In genomic region chr11:65975771-65976170, GRCh38 we compare ENCODE assay signal across 30 cellular contexts. TPM values are rescaled to one million over a fixed set of nuclear protein-coding genes. Genes with fewer than 3 reads are reported as not detected.
DNase-seq lines count a peak whose midpoint lies in the region; ATAC-seq and TF ChIP-seq lines count a peak whose summit lies in the region.
"Had no signal": no experiment of that assay in that cellular context is flagged by ENCODE, and none has a peak within 500 bp of the region (broad histone marks: within the 10 kb centered on the region; RNA-seq: fewer than 3 reads in every experiment).

No MANE protein-coding gene starts in this region.

- BruUV-seq in Calu3 (replicated peaks; lab: Mats Ljungman, UMichigan): no TSS peak

- H3K4me1 Mint-ChIP-seq in CD4-positive, alpha-beta T cell (ENCODE audit: low read depth): no peaks in the 10 kb centered on the region
- H3K4me1 Mint-ChIP-seq in Calu3 (ENCODE audit: low read depth, unreplicated experiment) (peaks cover 8% of the 10 kb centered on the region), immature natural killer cell (peaks cover 22 to 33% of the 10 kb centered on the region in 2 donors)
- H3K4me1 Mint-ChIP-seq in activated T-helper 17 cell treated with anti-CD3 and anti-CD28 coated beads, Interleukin-2, amount 50 U/mL, for 72 hours: peaks cover 4% of the 10 kb centered on the region

- no peaks in the 10 kb centered on the region for H3K27me3 Mint-ChIP-seq in CD4-positive, alpha-beta T cell
- H3K27me3 Mint-ChIP-seq in Calu3 (ENCODE audit: unreplicated experiment) (no peaks in the 10 kb centered on the region), immature natural killer cell (ENCODE audit: low read depth in 3 of 3) (peaks cover 2 to 10% (median 3%) of the 10 kb centered on the region in 3 donors)
- no peaks in the 10 kb centered on the region for H3K27me3 Mint-ChIP-seq in activated T-helper 17 cell treated with anti-CD3 and anti-CD28 coated beads, Interleukin-2, amount 50 U/mL, for 72 hours
- H3K27me3 Mint-ChIP-seq: stimulated activated naive CD8-positive, alpha-beta T cell treated with anti-CD3 and anti-CD28 coated beads, Interleukin-15, amount 100 ng/mL, for 72 hours had no signal

- intact Hi-C loops in CD4-positive, alpha-beta T cell (cut with DNase I, micrococcal nuclease): no loop called here
- intact Hi-C loops in Calu3 (cut with micrococcal nuclease; ENCODE audit: unreplicated experiment): no loop called here

- no peak for TF ChIP-seq CTCF in CD4-positive, alpha-beta T cell (IDR thresholded peaks at IDR 0.05)
- TF ChIP-seq CTCF in Calu3 (IDR thresholded peaks at IDR 0.05; ENCODE audit: unreplicated experiment): no peak
- TF ChIP-seq CTCF in GM20000 (IDR thresholded peaks at IDR 0.05; ENCODE audit: extremely low read depth, missing control alignments): no peak

- H3K27ac Mint-ChIP-seq in CD4-positive, alpha-beta T cell: peak overlapping the region; percentile 49
- peak overlapping the region; percentile 30 for H3K27ac Mint-ChIP-seq in Calu3 (ENCODE audit: unreplicated experiment)
- peak overlapping the region; percentile 22 for H3K27ac Mint-ChIP-seq in activated T-helper 17 cell treated with anti-CD3 and anti-CD28 coated beads, Interleukin-2, amount 50 U/mL, for 72 hours
- H3K27ac Mint-ChIP-seq in immature natural killer cell: peak overlapping the region in 4 of 6 donors; percentile 33 to 61 (median 52)
- H3K27ac Mint-ChIP-seq: HFFc6; neural progenitor cell; stimulated activated naive CD8-positive, alpha-beta T cell treated with anti-CD3 and anti-CD28 coated beads, Interleukin-15, amount 100 ng/mL, for 72 hours; T-helper 2 cell treated with Interferon-gamma antibody and Interleukin-4, amounts not matched to agents 5 μg/mL and 100 μg/mL, for 36 hours had no signal

- no peaks in the 10 kb centered on the region for H3K27me3 ChIP-seq in CD4-positive, alpha-beta T cell (ENCODE audit: control insufficient read depth, insufficient read depth, low read length)
- H3K27me3 ChIP-seq: neural progenitor cell, tibial artery had no signal

- peaks cover 69% of the 10 kb centered on the region for H3K36me3 Mint-ChIP-seq in CD4-positive, alpha-beta T cell (ENCODE audit: low read depth)
- H3K36me3 Mint-ChIP-seq in Calu3 (ENCODE audit: insufficient read depth, unreplicated experiment) (peaks cover 56% of the 10 kb centered on the region), immature natural killer cell (peaks cover 13 to 29% (median 14%) of the 10 kb centered on the region in 3 donors)
- H3K36me3 Mint-ChIP-seq in activated T-helper 17 cell treated with anti-CD3 and anti-CD28 coated beads, Interleukin-2, amount 50 U/mL, for 72 hours (ENCODE audit: low read depth): peaks cover 71% of the 10 kb centered on the region

- no peak for DNase-seq in CD4-positive, alpha-beta T cell
- DNase-seq in Calu3: no peak
- no peak for DNase-seq in immature natural killer cell
- no peak for DNase-seq in NCI-H226
- no peak for DNase-seq in NCI-H446 treated with DMSO at 0.1 percent for 48 hours (lab: John Stamatoyannopoulos, UW)
- no peak for DNase-seq in GM20000 (ENCODE audit: low spot score)
- DNase-seq: activated CD4-positive, alpha-beta T cell treated with anti-CD3 and anti-CD28 coated beads for 48 hours; activated CD8-positive, alpha-beta memory T cell treated with anti-CD3 and anti-CD28 coated beads, Interleukin-2, amount 50 U/mL, for 4 hours; amniotic stem cell; cortex of kidney; HFFc6; lower lobe of right lung; NCI-H1694; NCI-H2171; NCI-H526; stimulated activated CD4-positive, alpha-beta T cell treated with anti-CD3 and anti-CD28 coated beads, Interleukin-4, amount 100 ng/mL, for 4 hours; stimulated activated naive CD8-positive, alpha-beta T cell treated with anti-CD3 and anti-CD28 coated beads, Interleukin-15, amount 100 ng/mL, for 72 hours; tibial artery had no signal

- POLR2A ChIA-PET in CD4-positive, alpha-beta T cell (lab: Charles Lee): no interaction called here

- CTCF ChIA-PET in CD4-positive, alpha-beta T cell (lab: Charles Lee): no interaction called here
- CTCF ChIA-PET in Calu3 (lab: Charles Lee): interaction anchor here (1.9 kb wide), 1 partner anchor 85 kb away, joined by 4 read pairs; the partner anchor contains the start of gene CCDC85B

- peak overlapping the region; percentile 3 for H3K4me3 Mint-ChIP-seq in CD4-positive, alpha-beta T cell
- no peak overlapping the region for H3K4me3 Mint-ChIP-seq in Calu3 (ENCODE audit: low read depth, unreplicated experiment)
- no peak overlapping the region for H3K4me3 Mint-ChIP-seq in activated T-helper 17 cell treated with anti-CD3 and anti-CD28 coated beads, Interleukin-2, amount 50 U/mL, for 72 hours
- H3K4me3 Mint-ChIP-seq in immature natural killer cell: peak overlapping the region in 2 of 5 donors; percentile 21 to 42
- H3K4me3 Mint-ChIP-seq: HFFc6; neural progenitor cell; stimulated activated naive CD8-positive, alpha-beta T cell treated with anti-CD3 and anti-CD28 coated beads, Interleukin-15, amount 100 ng/mL, for 72 hours; T-helper 2 cell treated with Interferon-gamma antibody and Interleukin-4, amounts not matched to agents 5 μg/mL and 100 μg/mL, for 36 hours had no signal

- H3K27ac ChIP-seq in CD4-positive, alpha-beta T cell (ENCODE audit: low read depth, low read length): no peak overlapping the region
- H3K27ac ChIP-seq: C4-2B, lower lobe of right lung, neural progenitor cell, tibial artery had no signal

- no peaks in the 10 kb centered on the region for H3K9me3 ChIP-seq in CD4-positive, alpha-beta T cell (ENCODE audit: control insufficient read depth, low read length)
- H3K9me3 ChIP-seq: lower lobe of right lung, tibial artery had no signal

- no peak for ATAC-seq in CD4-positive, alpha-beta T cell (ENCODE audit: poor library complexity)
- ATAC-seq in activated T-helper 17 cell treated with anti-CD3 and anti-CD28 coated beads, Interleukin-2, amount 50 U/mL, for 72 hours (replicated peaks): no peak
- ATAC-seq: stimulated activated naive CD8-positive, alpha-beta T cell treated with anti-CD3 and anti-CD28 coated beads, Interleukin-15, amount 100 ng/mL, for 72 hours had no signal

- no peaks in the 10 kb centered on the region for H3K9me3 Mint-ChIP-seq in CD4-positive, alpha-beta T cell
- H3K9me3 Mint-ChIP-seq in Calu3 (ENCODE audit: low read depth, unreplicated experiment) (no peaks in the 10 kb centered on the region), immature natural killer cell (no peaks in the 10 kb centered on the region)
- no peaks in the 10 kb centered on the region for H3K9me3 Mint-ChIP-seq in activated T-helper 17 cell treated with anti-CD3 and anti-CD28 coated beads, Interleukin-2, amount 50 U/mL, for 72 hours
- H3K9me3 Mint-ChIP-seq: HFFc6; neural progenitor cell; stimulated activated naive CD8-positive, alpha-beta T cell treated with anti-CD3 and anti-CD28 coated beads, Interleukin-15, amount 100 ng/mL, for 72 hours; T-helper 2 cell treated with Interferon-gamma antibody and Interleukin-4, amounts not matched to agents 5 μg/mL and 100 μg/mL, for 36 hours had no signal

RNA-seq across cellular contexts. Expression of gene SART1, which starts 14.2 kb away (rescaled TPM):
- total RNA-seq in CD4-positive, alpha-beta T cell: 10 to 100 TPM; 78.6 to 80.2 TPM
- total RNA-seq in Calu3 (2022): 47.2 and 48.3 TPM in 2 replicates
- total RNA-seq in activated T-helper 17 cell treated with anti-CD3 and anti-CD28 coated beads, Interleukin-2, amount 50 U/mL, for 72 hours: 10 to 100 TPM; 44.7 to 51.3 TPM
- 10 to 100 TPM in 2 of 3 donors, 1 to 10 TPM in 1; 7.5 to 53.0 (median 16.1) TPM for polyA plus RNA-seq in immature natural killer cell

RNA-seq across cellular contexts. Expression of gene EIF1AD, which starts 26.2 kb away (rescaled TPM):
- total RNA-seq in CD4-positive, alpha-beta T cell: 10 to 100 TPM; 88.2 to 94.1 TPM
- 55.1 and 61.1 TPM in 2 replicates for total RNA-seq in Calu3 (2022)
- 10 to 100 TPM; 47.6 to 66.3 TPM for total RNA-seq in activated T-helper 17 cell treated with anti-CD3 and anti-CD28 coated beads, Interleukin-2, amount 50 U/mL, for 72 hours
- polyA plus RNA-seq in immature natural killer cell: 10 to 100 TPM; 14.0 to 26.0 (median 21.0) TPM

RNA-seq across cellular contexts. Expression of gene BANF1, which starts 26.5 kb away (rescaled TPM):
- total RNA-seq in CD4-positive, alpha-beta T cell: 10 to 100 TPM; 21.3 to 22.3 TPM
- 248 and 266 TPM in 2 replicates for total RNA-seq in Calu3 (2022)
- 100 to 1,000 TPM; 158 to 245 TPM for total RNA-seq in activated T-helper 17 cell treated with anti-CD3 and anti-CD28 coated beads, Interleukin-2, amount 50 U/mL, for 72 hours
- polyA plus RNA-seq in immature natural killer cell: 100 to 1,000 TPM; 212 to 366 (median 295) TPM

RNA-seq across cellular contexts. Expression of gene TSGA10IP, which starts 30.5 kb away (rescaled TPM):
- not detected for total RNA-seq in CD4-positive, alpha-beta T cell
- total RNA-seq in Calu3 (2022): not detected in 2 replicates
- not detected for total RNA-seq in activated T-helper 17 cell treated with anti-CD3 and anti-CD28 coated beads, Interleukin-2, amount 50 U/mL, for 72 hours
- polyA plus RNA-seq in immature natural killer cell: not detected
- total RNA-seq: kidney epithelial cell, LHCN-M2, lower lobe of right lung, mucosa of gallbladder, posterior vena cava, RPMI7951, sciatic nerve had no signal
- polyA plus RNA-seq: fibroblast of lung had no signal

RNA-seq across cellular contexts. Expression of gene CST6, which starts 36.0 kb away (rescaled TPM):
- not detected for total RNA-seq in CD4-positive, alpha-beta T cell
- 21.5 and 27.2 TPM in 2 replicates for total RNA-seq in Calu3 (2022)
- under 1 TPM in 1 of 2 donors, not detected in 1; 0.37 TPM for total RNA-seq in activated T-helper 17 cell treated with anti-CD3 and anti-CD28 coated beads, Interleukin-2, amount 50 U/mL, for 72 hours
- polyA plus RNA-seq in immature natural killer cell: not detected
- total RNA-seq: HT1080, LHCN-M2 had no signal

Comparison
In these comparisons a context has a peak if more than half of its experiments do, and no peak if none do; other contexts are left out.
1. RNA of gene BANF1, which starts 26.5 kb away (total RNA-seq): 248 to 266 TPM in Calu3 and 158 to 245 TPM in activated T-helper 17 cell treated with anti-CD3 and anti-CD28 coated beads, Interleukin-2, amount 50 U/mL, for 72 hours; 21.3 to 22.3 TPM in CD4-positive, alpha-beta T cell; every median in the first group is over 4 times any median in the second.
2. Peak in every context shown above with its lines, with median percentiles within 50 percentile points of each other: H3K27ac Mint-ChIP-seq.